ENCODE assay signal across 15 cellular contexts in the genomic region with DNA sequence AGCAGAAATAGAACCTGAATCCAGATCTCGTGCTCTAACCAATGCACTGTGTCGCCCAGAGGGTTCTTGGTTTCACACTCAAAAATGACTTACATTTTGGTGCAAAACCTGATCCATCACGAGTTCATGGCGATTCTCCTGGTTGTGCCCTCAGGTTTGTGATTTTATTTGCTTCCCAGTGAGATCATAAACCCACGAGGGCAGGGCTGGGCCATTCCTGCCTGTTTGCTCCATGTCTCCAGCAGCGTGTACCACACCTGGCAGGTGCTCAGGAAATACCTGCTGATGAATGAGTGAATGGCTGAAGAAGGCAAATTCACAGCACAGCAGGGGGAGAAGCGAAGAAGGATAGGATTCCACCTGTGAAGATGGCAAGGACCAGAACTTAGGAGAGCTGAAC. TPM values are rescaled to one million over a fixed set of nuclear protein-coding genes. Genes with fewer than 3 reads are reported as not detected.
A peak's percentile ranks its signal among the peaks of the same experiment; 100 is the strongest.
DNase-seq lines count a peak whose midpoint lies in the region; ATAC-seq and TF ChIP-seq lines count a peak whose summit lies in the region.
"Had no signal": no experiment of that assay in that cellular context is flagged by ENCODE, and none has a peak within 500 bp of the region (broad histone marks: within the 10 kb centered on the region; RNA-seq: fewer than 3 reads in every experiment).

No MANE protein-coding gene starts in this region.

- in situ Hi-C loops in gastrocnemius medialis (cut with MboI; ENCODE audit: low sequenced_read_pairs in 4 of 4), result no loop called here

- 88% methylated on average over 7 of the region's 7 CpGs for WGBS in esophagus muscularis mucosa

- ATAC-seq in gastrocnemius medialis, result no peak

- POLR2A ChIA-PET in RWPE1 (lab: Yijun Ruan, JAX; ENCODE audit: low non-redundant PET), result no interaction called here

- H3K36me3 ChIP-seq in esophagus muscularis mucosa (peaks cover 0 to 3% (median under 1%) of the 10 kb centered on the region in 4 donors), gastrocnemius medialis (no peaks in the 10 kb centered on the region)
- H3K36me3 ChIP-seq: BLaER1 treated with 17β-estradiol and CSF1 and Interleukin-3, amounts not matched to agents 10 nM and 100 nM had no signal

- H3K9me3 ChIP-seq in esophagus muscularis mucosa (no peaks in the 10 kb centered on the region), gastrocnemius medialis (no peaks in the 10 kb centered on the region)
- H3K9me3 ChIP-seq: BLaER1 treated with 17β-estradiol and CSF1 and Interleukin-3, amounts not matched to agents 10 nM and 100 nM had no signal

- H3K4me1 ChIP-seq in esophagus muscularis mucosa, result peaks cover 20 to 52% (median 40%) of the 10 kb centered on the region in 4 donors
- peaks cover 73 to 83% of the 10 kb centered on the region in 2 donors for H3K4me1 ChIP-seq in gastrocnemius medialis

- TF ChIP-seq CTCF in esophagus muscularis mucosa (IDR thresholded peaks at IDR 0.05), result no peak
- TF ChIP-seq CTCF in gastrocnemius medialis (IDR thresholded peaks at IDR 0.05 in 4 of 5, conservative IDR thresholded peaks at IDR 0.05 in 1 of 5), result no peak
- no peak for TF ChIP-seq CTCF in RWPE1 (conservative IDR thresholded peaks at IDR 0.05; ENCODE audit: low read depth)
- TF ChIP-seq CTCF in GM10266 (IDR thresholded peaks at IDR 0.05; ENCODE audit: control insufficient read depth, insufficient read depth, low read depth, missing control alignments), result no peak

- H3K4me3 ChIP-seq in esophagus muscularis mucosa (no peak overlapping the region), gastrocnemius medialis (peak overlapping the region in 1 of 4 donors; percentile 78)
- H3K4me3 ChIP-seq: BLaER1 treated with 17β-estradiol and CSF1 and Interleukin-3, amounts not matched to agents 10 nM and 100 nM had no signal

- H3K27ac ChIP-seq in esophagus muscularis mucosa (replicated peaks in 1 of 4), result peak overlapping the region in 3 of 4 donors; percentile 38 to 61 (median 58)
- H3K27ac ChIP-seq in gastrocnemius medialis, result peak overlapping the region; percentile 93 to 99 (median 97)
- H3K27ac ChIP-seq in RWPE1, result no peak overlapping the region
- H3K27ac ChIP-seq: BLaER1 treated with 17β-estradiol and CSF1 and Interleukin-3, amounts not matched to agents 10 nM and 100 nM had no signal

- no peak for TF ChIP-seq EP300 in esophagus muscularis mucosa (IDR thresholded peaks at IDR 0.05)

- intact Hi-C loops in esophagus muscularis mucosa (cut with DNase I) (no loop called here), gastrocnemius medialis (cut with DNase I; ENCODE audit: low total_unique reads) (no loop called here)

- no peaks in the 10 kb centered on the region for H3K27me3 ChIP-seq in esophagus muscularis mucosa
- no peaks in the 10 kb centered on the region for H3K27me3 ChIP-seq in gastrocnemius medialis
- H3K27me3 ChIP-seq: BLaER1 treated with 17β-estradiol and CSF1 and Interleukin-3, amounts not matched to agents 10 nM and 100 nM had no signal

- CTCF ChIA-PET in RWPE1 (lab: Yijun Ruan, JAX), result interaction anchor here (0.6 kb wide), 1 partner anchor 59 kb away, joined by 3 read pairs; no protein-coding TSS in a partner anchor

- DNase-seq in NCI-H748 (lab: John Stamatoyannopoulos, UW; ENCODE audit: unreplicated experiment) (peak; percentile 27), NCI-H748 treated with DMSO at 0.1 percent for 48 hours (lab: John Stamatoyannopoulos, UW) (no peak), NCI-H146 (lab: John Stamatoyannopoulos, UW) (peak; percentile 82), esophagus muscularis mucosa (ENCODE audit: extremely low spot score) (no peak), gastrocnemius medialis (no peak), RWPE1 (ENCODE audit: low spot score) (no peak), dedifferentiated amniotic fluid mesenchymal stem cell (ENCODE audit: extremely low spot score) (no peak), GM10266 (ENCODE audit: extremely low spot score) (no peak)
- DNase-seq: DMS 273 treated with DMSO at 0.1 percent for 48 hours, HCEC 1CT, NCI-H1048, NCI-H1694 treated with DMSO at 0.1 percent for 48 hours, NCI-H446, NCI-H82 had no signal

- no peak for TF ChIP-seq POLR2A in esophagus muscularis mucosa (IDR thresholded peaks at IDR 0.05; ENCODE audit: low read depth)
- no peak for TF ChIP-seq POLR2A in gastrocnemius medialis (IDR thresholded peaks at IDR 0.05)

RNA-seq across cellular contexts. Expression of a gene that starts 9.4 kb away (rescaled TPM):
- total RNA-seq in esophagus muscularis mucosa (100 to 1,000 TPM in 2 of 4 donors, 10 to 100 TPM in 2; 59.6 to 134 (median 108) TPM), gastrocnemius medialis (1,000 to 10,000 TPM in 1 of 4 donors, 100 to 1,000 TPM in 3; 595 to 1,103 (median 698) TPM)

RNA-seq across cellular contexts. Expression of a gene that starts 28.4 kb away (rescaled TPM):
- total RNA-seq in esophagus muscularis mucosa (10 to 100 TPM; 11.2 to 18.4 (median 14.3) TPM), gastrocnemius medialis (10 to 100 TPM; 38.7 to 45.3 (median 42.3) TPM)

RNA-seq across cellular contexts. Expression of a gene that starts 32.5 kb away (rescaled TPM):
- total RNA-seq in esophagus muscularis mucosa, result 10 to 100 TPM; 10.4 to 19.0 (median 13.6) TPM
- total RNA-seq in gastrocnemius medialis, result 10 to 100 TPM in 3 of 4 donors, 1 to 10 TPM in 1; 8.7 to 22.5 (median 18.2) TPM

Comparison
In these comparisons a context has a peak if more than half of its experiments do, and no peak if none do; other contexts are left out.
1. DNase-seq: peak in NCI-H748 (single experiment) and NCI-H146 (single experiment); none in NCI-H748 treated with DMSO at 0.1 percent for 48 hours (single experiment), esophagus muscularis mucosa (single experiment), gastrocnemius medialis (0 of 2), RWPE1 (single experiment), dedifferentiated amniotic fluid mesenchymal stem cell (single experiment) and GM10266 (single experiment).
2. RNA of a gene that starts 9.4 kb away (total RNA-seq): 595 to 1,103 TPM in gastrocnemius medialis; 59.6 to 134 TPM in esophagus muscularis mucosa; every median in the first group is over 4 times any median in the second.